ENCODE assay signal across 14 cellular contexts in the genomic region with DNA sequence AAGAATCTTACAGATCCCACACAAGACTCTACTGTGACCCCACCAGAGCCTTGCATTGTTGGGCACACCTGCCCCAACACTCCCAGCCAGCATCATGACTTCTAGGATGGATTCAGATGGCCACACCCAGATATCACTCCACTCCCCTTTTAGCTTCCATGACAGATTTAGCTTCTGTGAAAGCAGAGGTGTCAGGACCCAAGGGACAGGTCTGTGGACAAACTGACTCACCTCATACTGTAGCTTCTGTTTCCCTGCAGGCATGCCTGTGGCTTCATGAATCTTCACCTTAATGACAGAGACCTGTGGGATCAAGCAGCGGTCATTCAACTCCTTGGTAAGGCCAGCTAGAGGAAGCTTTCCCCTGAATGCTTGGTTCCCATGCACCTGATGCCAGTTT.
"Had no signal": no experiment of that assay in that cellular context is flagged by ENCODE, and none has a peak within 500 bp of the region (broad histone marks: within the 10 kb centered on the region; RNA-seq: fewer than 3 reads in every experiment).

No MANE protein-coding gene starts in this region.

- H3K27ac ChIP-seq: adrenal gland, epithelial cell of prostate, testis, upper lobe of right lung had no signal

- DNase-seq: activated CD8-positive, alpha-beta memory T cell treated with anti-CD3 and anti-CD28 coated beads for 24 hours; activated effector memory CD4-positive, alpha-beta T cell treated with anti-CD3 and anti-CD28 coated beads, Interleukin-2, amount 50 U/mL, for 16 hours; adrenal gland; foreskin melanocyte; head of caudate nucleus; kidney glomerular epithelial cell; left ventricle myocardium superior; stimulated activated CD4-positive, alpha-beta T cell treated with anti-CD3 and anti-CD28 coated beads, Interleukin-2, amount 100 ng/mL, for 48 hours; stimulated activated naive CD4-positive, alpha-beta T cell treated with Interleukin-2 at 50 U/mL for 16 hours; testis; upper lobe of right lung had no signal

- H3K4me3 ChIP-seq: adrenal gland, testis, upper lobe of right lung had no signal

- H3K4me1 ChIP-seq: upper lobe of right lung had no signal

- H3K4me1 Mint-ChIP-seq: memory B cell had no signal

- H3K9me3 Mint-ChIP-seq: memory B cell; natural killer cell treated with Interleukin-12 subunit alpha and Interleukin-12 subunit beta and Interleukin-15 and Interleukin-18, amount 100 ng/mL, for 72 hours had no signal

- ATAC-seq: left ventricle myocardium superior; natural killer cell treated with Interleukin-12 subunit alpha and Interleukin-12 subunit beta and Interleukin-15 and Interleukin-18, amount 100 ng/mL, for 72 hours had no signal

- H3K4me3 Mint-ChIP-seq: memory B cell; natural killer cell treated with Interleukin-12 subunit alpha and Interleukin-12 subunit beta and Interleukin-15 and Interleukin-18, amount 100 ng/mL, for 72 hours had no signal

- H3K9me3 ChIP-seq: adrenal gland, testis, upper lobe of right lung had no signal

- H3K27me3 Mint-ChIP-seq: memory B cell; natural killer cell treated with Interleukin-12 subunit alpha and Interleukin-12 subunit beta and Interleukin-15 and Interleukin-18, amount 100 ng/mL, for 72 hours had no signal

- H3K27me3 ChIP-seq: adrenal gland, testis, upper lobe of right lung had no signal

- H3K27ac Mint-ChIP-seq: memory B cell had no signal
